8 cellular contexts compared by ENCODE assay signal in genomic region chr3:136078421-136079364, GRCh38.
DNase-seq lines count a peak whose midpoint lies in the region; ATAC-seq and TF ChIP-seq lines count a peak whose summit lies in the region.

No MANE protein-coding gene starts in this region.

- H3K4me2 ChIP-seq in SU-DHL-6 (ENCODE audit: low read depth, low read length, poor library complexity, severe bottlenecking): no peak overlapping the region

- H3K27ac ChIP-seq in SU-DHL-6 (ENCODE audit: low read depth, low read length) (no peak overlapping the region), upper lobe of right lung (no peak overlapping the region)

- H3K4me1 ChIP-seq in upper lobe of right lung: no peaks in the 10 kb centered on the region

- H3K9ac ChIP-seq in SU-DHL-6 (ENCODE audit: low read length): no peak overlapping the region

- H3K27me3 ChIP-seq in SU-DHL-6 (ENCODE audit: low read length) (no peaks in the 10 kb centered on the region), upper lobe of right lung (no peaks in the 10 kb centered on the region)

- H4K20me1 ChIP-seq in SU-DHL-6 (ENCODE audit: low read depth, low read length): no peaks in the 10 kb centered on the region

- ATAC-seq in upper lobe of right lung (no peak), HG03135 (IDR thresholded peaks at IDR 0.05; ENCODE audit: unreplicated experiment) (no peak)

- DNase-seq in DMS53 treated with DMSO at 0.1 percent for 48 hours (lab: John Stamatoyannopoulos, UW; ENCODE audit: unreplicated experiment) (peak; percentile 25), Kasumi-1 (lab: John Stamatoyannopoulos, UW) (peak; percentile 43 to 79), germinal center (ENCODE audit: low spot score) (peak; percentile 6), upper lobe of right lung (no peak), UCSD-AML1 (lab: John Stamatoyannopoulos, UW; ENCODE audit: unreplicated experiment) (no peak)
- no peak for DNase-seq in stimulated activated CD8-positive, alpha-beta memory T cell treated with anti-CD3 and anti-CD28 coated beads, Interleukin-4, amount 100 ng/mL, for 48 hours

- TF ChIP-seq CTCF in SU-DHL-6 (IDR thresholded peaks at IDR 0.05; ENCODE audit: insufficient read depth, low read length, poor library complexity, severe bottlenecking) (peak; percentile 38), upper lobe of right lung (IDR thresholded peaks at IDR 0.05) (peak; percentile 63)

- no peaks in the 10 kb centered on the region for H3K36me3 ChIP-seq in SU-DHL-6 (ENCODE audit: low read length)
- no peaks in the 10 kb centered on the region for H3K36me3 ChIP-seq in upper lobe of right lung

- H3K9me3 ChIP-seq in SU-DHL-6 (ENCODE audit: insufficient read depth, low read length): no peaks in the 10 kb centered on the region
- no peaks in the 10 kb centered on the region for H3K9me3 ChIP-seq in upper lobe of right lung

- no peaks in the 10 kb centered on the region for H3K9me2 ChIP-seq in SU-DHL-6 (replicated peaks; ENCODE audit: insufficient read depth, low read length)

- H3F3A ChIP-seq in SU-DHL-6 (ENCODE audit: insufficient read depth): no peaks in the 10 kb centered on the region

- no peak overlapping the region for H2AFZ ChIP-seq in SU-DHL-6 (ENCODE audit: low read depth, low read length, severe bottlenecking)

- H3K4me3 ChIP-seq in SU-DHL-6 (ENCODE audit: insufficient read depth, low read length, poor library complexity, severe bottlenecking) (no peak overlapping the region), upper lobe of right lung (no peak overlapping the region)

- intact Hi-C loops in upper lobe of right lung (cut with DNase I): no loop called here

- no peaks in the 10 kb centered on the region for H3K79me2 ChIP-seq in SU-DHL-6 (ENCODE audit: insufficient read depth, low read length)

Comparison
In these comparisons a context has a peak if more than half of its experiments do, and no peak if none do; other contexts are left out.
1. DNase-seq: peak in DMS53 treated with DMSO at 0.1 percent for 48 hours (single experiment), Kasumi-1 (2 of 2) and germinal center (single experiment); none in upper lobe of right lung (single experiment), stimulated activated CD8-positive, alpha-beta memory T cell treated with anti-CD3 and anti-CD28 coated beads, Interleukin-4, amount 100 ng/mL, for 48 hours (single experiment) and UCSD-AML1 (single experiment).